Comparison of ENCODE assay signal across 17 cellular contexts in genomic region chr17:6098466-6099180, GRCh38. TPM values are rescaled to one million over a fixed set of nuclear protein-coding genes. Genes with fewer than 3 reads are reported as not detected.
A peak's percentile ranks its signal among the peaks of the same experiment; 100 is the strongest.
DNase-seq lines count a peak whose midpoint lies in the region; ATAC-seq, FAIRE-seq and TF ChIP-seq lines count a peak whose summit lies in the region.
"Had no signal": no experiment of that assay in that cellular context is flagged by ENCODE, and none has a peak within 500 bp of the region (broad histone marks: within the 10 kb centered on the region; RNA-seq: fewer than 3 reads in every experiment).

No MANE protein-coding gene starts in this region.

- H3K27ac ChIP-seq in gastroesophageal sphincter = peak overlapping the region in 2 of 4 donors; percentile 0 to 2
- H3K27ac ChIP-seq: testis had no signal

- H3K4me3 ChIP-seq in gastroesophageal sphincter = no peak overlapping the region
- H3K4me3 ChIP-seq: testis had no signal

- no peak for TF ChIP-seq EP300 in gastroesophageal sphincter (IDR thresholded peaks at IDR 0.05)

- H3K9me3 ChIP-seq in gastroesophageal sphincter = no peaks in the 10 kb centered on the region
- H3K9me3 ChIP-seq: testis had no signal

- H3K4me1 ChIP-seq in gastroesophageal sphincter = no peaks in the 10 kb centered on the region
- H3K4me1 ChIP-seq: testis had no signal

- 27 to 53% methylated on average over 3 of the region's 9 CpGs for WGBS in gastroesophageal sphincter (ENCODE audit: low coverage in 1 of 2), 2 donors

- in situ Hi-C loops in G401 (cut with HindIII; ENCODE audit: low sequenced_read_pairs) = no loop called here

- DNase-seq in G401 (ENCODE audit: low spot score) = peak; percentile 32
- peak; percentile 17 for DNase-seq in OCI-M1 (lab: John Stamatoyannopoulos, UW)
- DNase-seq in lung microvascular endothelial cell (ENCODE audit: low read depth in 2 of 2) = peak; percentile 85 to 91
- no peak for DNase-seq in SW480 (ENCODE audit: low spot score)
- DNase-seq in HTR-8/SVneo (ENCODE audit: insufficient read length, low spot score) = no peak
- no peak for DNase-seq in NCI-H774 (lab: John Stamatoyannopoulos, UW)
- DNase-seq: ACHN, COR-L47, hypothalamus, NCI-H446, T-cell, testis had no signal

- H3K27me3 ChIP-seq in gastroesophageal sphincter = no peaks in the 10 kb centered on the region
- H3K27me3 ChIP-seq: testis had no signal

- no peak for FAIRE-seq in HTR-8/SVneo (lab: Jason Lieb, UNC)
- FAIRE-seq: H54 had no signal

- ATAC-seq in gastroesophageal sphincter = peak; percentile 86
- ATAC-seq in GM21529 (IDR thresholded peaks at IDR 0.05; ENCODE audit: unreplicated experiment) = no peak
- ATAC-seq: Panc1, T-cell had no signal

- H3K36me3 ChIP-seq in gastroesophageal sphincter = peaks cover 0 to 6% of the 10 kb centered on the region in 2 donors

- no peak for TF ChIP-seq POLR2A in gastroesophageal sphincter (IDR thresholded peaks at IDR 0.05)

- no peak for TF ChIP-seq CTCF in gastroesophageal sphincter (IDR thresholded peaks at IDR 0.05)

RNA-seq across cellular contexts. Expression of gene WSCD1, which starts 28.4 kb away (rescaled TPM):
- total RNA-seq in G401 (2014; rRNA removed; shearing (Covaris generic)) = 0.06 TPM in 1 of 2 replicates, not detected in the other
- 10 to 100 TPM in 1 of 4 donors, 1 to 10 TPM in 3; 3.2 to 10.1 (median 5.3) TPM for total RNA-seq in gastroesophageal sphincter
- 5.2 and 11.6 TPM in 2 replicates for total RNA-seq in lung microvascular endothelial cell
- total RNA-seq: osteoblast had no signal

Comparison
In these comparisons a context has a peak if more than half of its experiments do, and no peak if none do; other contexts are left out.
1. DNase-seq: peak in G401 (single experiment), OCI-M1 (single experiment) and lung microvascular endothelial cell (2 of 2); none in SW480 (single experiment), HTR-8/SVneo (single experiment) and NCI-H774 (single experiment).